In genomic region chr1:204416589-204417230, GRCh38 we compare ENCODE assay signal across 9 cellular contexts. TPM values are rescaled to one million over a fixed set of nuclear protein-coding genes. Genes with fewer than 3 reads are reported as not detected.
A peak's percentile ranks its signal among the peaks of the same experiment; 100 is the strongest.
DNase-seq lines count a peak whose midpoint lies in the region; ATAC-seq and TF ChIP-seq lines count a peak whose summit lies in the region.
"Had no signal": no experiment of that assay in that cellular context is flagged by ENCODE, and none has a peak within 500 bp of the region (broad histone marks: within the 10 kb centered on the region; RNA-seq: fewer than 3 reads in every experiment).

No MANE protein-coding gene starts in this region.

- no peaks in the 10 kb centered on the region for H3K9me2 ChIP-seq in HCT116 (ENCODE audit: insufficient read depth)

- H3K36me3 Mint-ChIP-seq in activated B cell treated with CpG ODN at 0.5 μM for 24 hours (ENCODE audit: low read depth) (peaks cover 10% of the 10 kb centered on the region), glutamatergic neuron (ENCODE audit: unreplicated experiment) (peaks cover 4% of the 10 kb centered on the region)

- ATAC-seq in HCT116 (peak; percentile 8), activated B cell treated with CpG ODN at 0.5 μM for 24 hours (ENCODE audit: low read depth) (no peak), foreskin keratinocyte (no peak), HG03439 (IDR thresholded peaks at IDR 0.05; ENCODE audit: unreplicated experiment) (no peak), GM21576 (IDR thresholded peaks at IDR 0.05; ENCODE audit: unreplicated experiment) (no peak)

- RAD21 ChIA-PET in HCT116 (lab: Charles Lee; ENCODE audit: low non-redundant PET in 1 of 2, low total read pairs in 2 of 2, uncharacterized antibody in 2 of 2, unreplicated experiment in 2 of 2), result no interaction called here

- no peaks in the 10 kb centered on the region for H3K36me3 ChIP-seq in HCT116 (ENCODE audit: control insufficient read depth in 1 of 2, insufficient read depth in 2 of 2, low read length in 2 of 2)
- no peaks in the 10 kb centered on the region for H3K36me3 ChIP-seq in smooth muscle cell (ENCODE audit: low read depth)

- H4K20me1 ChIP-seq in HCT116 (ENCODE audit: insufficient read depth), result no peaks in the 10 kb centered on the region
- no peaks in the 10 kb centered on the region for H4K20me1 ChIP-seq in smooth muscle cell (ENCODE audit: low read depth)

- WGBS in smooth muscle cell (ENCODE audit: low lambda C conversion rate), result 0% methylated on average over 1 of the region's 1 CpG

- H3K4me1 ChIP-seq in HCT116 (ENCODE audit: control insufficient read depth in 1 of 2, insufficient read depth in 2 of 2, low read length in 2 of 2) (peaks cover 27 to 60% of the 10 kb centered on the region in 2 experiments), foreskin keratinocyte (peaks cover 22% of the 10 kb centered on the region), smooth muscle cell (ENCODE audit: low read depth) (no peaks in the 10 kb centered on the region)

- POLR2A ChIA-PET in HCT116 (lab: Charles Lee), result interaction anchor here (0.9 to 2.0 kb wide), 5 partner anchors 9 to 99 kb away, joined by 3 to 13 read pairs (median 4); partner anchors contain the start of genes MDM4 and PIK3C2B
- POLR2A ChIA-PET in activated B cell treated with CpG ODN at 0.5 μM for 24 hours (lab: Charles Lee), result interaction anchor here (0.9 to 2.1 kb wide), 4 partner anchors 9 to 100 kb away, joined by 3 to 9 read pairs (median 6); partner anchors contain the start of genes MDM4 and PIK3C2B

- H3K9ac ChIP-seq in HCT116 (ENCODE audit: low read length) (peak overlapping the region; percentile 61), smooth muscle cell (ENCODE audit: low read depth) (peak overlapping the region; percentile 92)

- no peaks in the 10 kb centered on the region for H3K27me3 Mint-ChIP-seq in activated B cell treated with CpG ODN at 0.5 μM for 24 hours
- peaks cover 7% of the 10 kb centered on the region for H3K27me3 Mint-ChIP-seq in glutamatergic neuron (ENCODE audit: unreplicated experiment)

- no TSS peak for BruUV-seq in HCT116 (replicated peaks; lab: Mats Ljungman, UMichigan)

- H3K27ac Mint-ChIP-seq in activated B cell treated with CpG ODN at 0.5 μM for 24 hours (peak overlapping the region; percentile 79), glutamatergic neuron (ENCODE audit: unreplicated experiment) (no peak overlapping the region)

- peak overlapping the region; percentile 40 for H2AFZ ChIP-seq in HCT116 (ENCODE audit: low read depth, low read length, poor library complexity, severe bottlenecking)
- no peak overlapping the region for H2AFZ ChIP-seq in smooth muscle cell (ENCODE audit: low read depth)

- H3K9me3 Mint-ChIP-seq in activated B cell treated with CpG ODN at 0.5 μM for 24 hours, result no peaks in the 10 kb centered on the region
- peaks cover 7% of the 10 kb centered on the region for H3K9me3 Mint-ChIP-seq in glutamatergic neuron (ENCODE audit: unreplicated experiment)

- peaks cover 64% of the 10 kb centered on the region for H3K4me1 Mint-ChIP-seq in activated B cell treated with CpG ODN at 0.5 μM for 24 hours
- H3K4me1 Mint-ChIP-seq in glutamatergic neuron (ENCODE audit: low read depth, unreplicated experiment), result peaks cover 8% of the 10 kb centered on the region

- CTCF ChIA-PET in HCT116 (lab: Charles Lee), result interaction anchor here (1.1 to 2.3 kb wide), 5 partner anchors 12 to 85 kb away, joined by 3 to 18 read pairs (median 8); no protein-coding TSS in a partner anchor
- CTCF ChIA-PET in activated B cell treated with CpG ODN at 0.5 μM for 24 hours (lab: Charles Lee), result interaction anchor here (1.0 to 4.0 kb wide), 5 partner anchors 9 to 87 kb away, joined by 3 to 24 read pairs (median 3); no protein-coding TSS in a partner anchor

- H3K79me2 ChIP-seq in HCT116 (ENCODE audit: insufficient read depth, low read length), result no peaks in the 10 kb centered on the region
- H3K79me2 ChIP-seq in smooth muscle cell (ENCODE audit: low read depth), result no peaks in the 10 kb centered on the region

- no peak for TF ChIP-seq POLR2A in HCT116 (IDR thresholded peaks at IDR 0.05; ENCODE audit: borderline replicate concordance, extremely low read depth, insufficient read depth, insufficient read length)

- intact Hi-C loops in HCT116 (cut with micrococcal nuclease) (no loop called here), activated B cell treated with CpG ODN at 0.5 μM for 24 hours (cut with micrococcal nuclease) (loop anchor here (10.0 kb wide), 1 partner anchor 868 kb away; no protein-coding TSS in a partner anchor)

- H3K27ac ChIP-seq in HCT116 (ENCODE audit: low read depth, low read length) (peak overlapping the region; percentile 89), foreskin keratinocyte (peak overlapping the region; percentile 88), smooth muscle cell (ENCODE audit: low read depth) (peak overlapping the region; percentile 99)

- H3K27me3 ChIP-seq in HCT116 (ENCODE audit: insufficient read depth, low read length) (no peaks in the 10 kb centered on the region), foreskin keratinocyte (no peaks in the 10 kb centered on the region), smooth muscle cell (ENCODE audit: low read depth) (no peaks in the 10 kb centered on the region)

- H3K4me3 ChIP-seq in HCT116 (replicated peaks in 1 of 2; ENCODE audit: low read depth in 1 of 2, low read length in 2 of 2) (peak overlapping the region; percentile 29 to 48; a peak in 3 of 4 replicates), smooth muscle cell (peak overlapping the region; percentile 36)

- TF ChIP-seq RAD21 in HCT116 (IDR thresholded peaks at IDR 0.05; ENCODE audit: low read depth), result no peak

- DNase-seq in HCT116 (ENCODE audit: low read depth, low spot score), result no peak
- DNase-seq in activated B cell treated with CpG ODN at 0.5 μM for 24 hours, result no peak
- no peak for DNase-seq in foreskin keratinocyte
- DNase-seq in smooth muscle cell (lab: John Stamatoyannopoulos, UW; ENCODE audit: unreplicated experiment), result no peak
- no peak for DNase-seq in glutamatergic neuron
- DNase-seq in DMS53 treated with DMSO at 0.1 percent for 48 hours (lab: John Stamatoyannopoulos, UW; ENCODE audit: unreplicated experiment), result no peak
- DNase-seq: NCI-H1436 treated with DMSO at 0.1 percent for 48 hours had no signal

- TF ChIP-seq CTCF in HCT116 (IDR thresholded peaks at IDR 0.05 in 2 of 3, conservative IDR thresholded peaks at IDR 0.05 in 1 of 3; ENCODE audit: borderline replicate concordance in 1 of 3, insufficient read depth in 1 of 3, low read depth in 2 of 3, low read length in 2 of 3) (no peak), activated B cell treated with CpG ODN at 0.5 μM for 24 hours (IDR thresholded peaks at IDR 0.05) (no peak), foreskin keratinocyte (conservative IDR thresholded peaks at IDR 0.05) (no peak), smooth muscle cell (IDR thresholded peaks at IDR 0.05; ENCODE audit: borderline replicate concordance, insufficient read depth, poor library complexity, severe bottlenecking) (no peak), glutamatergic neuron (IDR thresholded peaks at IDR 0.05; ENCODE audit: partially characterized antibody, unreplicated experiment) (no peak)

- peaks cover 12% of the 10 kb centered on the region for H3F3A ChIP-seq in smooth muscle cell (ENCODE audit: low read depth)

- H3K4me2 ChIP-seq in HCT116 (ENCODE audit: low read length) (peak overlapping the region; percentile 74), smooth muscle cell (peak overlapping the region; percentile 82)

- H3K4me3 Mint-ChIP-seq in activated B cell treated with CpG ODN at 0.5 μM for 24 hours, result peak overlapping the region; percentile 39
- no peak overlapping the region for H3K4me3 Mint-ChIP-seq in glutamatergic neuron (ENCODE audit: unreplicated experiment)

- no peaks in the 10 kb centered on the region for H3K9me3 ChIP-seq in HCT116 (ENCODE audit: control insufficient read depth in 1 of 2, insufficient read depth in 1 of 2, low read depth in 1 of 2, low read length in 2 of 2)
- no peaks in the 10 kb centered on the region for H3K9me3 ChIP-seq in smooth muscle cell (replicated peaks; ENCODE audit: low read depth)

TF ChIP-seq in HCT116, 20 proteins besides CTCF, POLR2A, EP300 and RAD21 (continues in another document):
- TF ChIP-seq CEBPB (IDR thresholded peaks at IDR 0.05; ENCODE audit: low read depth) (no peak), ZBTB33 (IDR thresholded peaks at IDR 0.05; ENCODE audit: extremely low read depth, insufficient replicate concordance, low read length) (no peak), EZH2phosphoT487 (IDR thresholded peaks at IDR 0.05; ENCODE audit: borderline replicate concordance) (no peak), FOSL1 (IDR thresholded peaks at IDR 0.05; ENCODE audit: low read depth) (peak; percentile 66), SP1 (IDR thresholded peaks at IDR 0.05; ENCODE audit: low read depth) (0 out of 2 replicates have a peak, but pooled peaks have one; percentile 68)

RNA-seq across cellular contexts. Expression of gene PPP1R15B, which starts 5.1 kb away (rescaled TPM):
- total RNA-seq in HCT116 (2021; ENCODE audit: unreplicated experiment) (69.3 TPM), activated B cell treated with CpG ODN at 0.5 μM for 24 hours (60.4 and 70.6 TPM in 2 replicates), foreskin keratinocyte (28.8 TPM in 2 replicates), smooth muscle cell (68.1 and 74.8 TPM in 2 replicates), glutamatergic neuron (ENCODE audit: unreplicated experiment) (45.3 TPM)
- polyA plus RNA-seq in HCT116 (2012), result 22.4 and 25.6 TPM in 2 replicates
- polyA plus RNA-seq in foreskin keratinocyte (7.0 and 8.8 TPM in 2 replicates), smooth muscle cell (24.1 and 25.0 TPM in 2 replicates)

RNA-seq across cellular contexts. Expression of gene PLEKHA6, which starts 57.0 kb away (rescaled TPM):
- total RNA-seq in HCT116 (2021; ENCODE audit: unreplicated experiment) (13.1 TPM), activated B cell treated with CpG ODN at 0.5 μM for 24 hours (0.61 and 0.62 TPM in 2 replicates), foreskin keratinocyte (4.4 and 6.0 TPM in 2 replicates), smooth muscle cell (0.45 and 0.67 TPM in 2 replicates), glutamatergic neuron (ENCODE audit: unreplicated experiment) (72.7 TPM)
- polyA plus RNA-seq in HCT116 (2012), result 8.6 and 9.1 TPM in 2 replicates
- polyA plus RNA-seq in foreskin keratinocyte (2.0 and 2.4 TPM in 2 replicates), smooth muscle cell (0.85 and 2.5 TPM in 2 replicates)
